Comparison of ENCODE assay signal across 1 cellular context in genomic region chr9:6894135-6894534, GRCh38.
A peak's percentile ranks its signal among the peaks of the same experiment; 100 is the strongest.
TF ChIP-seq lines count a peak whose summit lies in the region.

No MANE protein-coding gene starts in this region.

TF ChIP-seq in GM12878, 131 proteins besides CTCF, POLR2A, EP300 and RAD21 (continued from another document):
- TF ChIP-seq CUX1 (IDR thresholded peaks at IDR 0.05; ENCODE audit: insufficient replicate concordance, low read depth, low read length) (no peak), CBX5 (IDR thresholded peaks at IDR 0.05; ENCODE audit: low read depth) (0 out of 2 replicates have a peak, but pooled peaks have one; percentile 39), NR2C1 (IDR thresholded peaks at IDR 0.05) (no peak), EZH2 (IDR thresholded peaks at IDR 0.05; ENCODE audit: borderline replicate concordance, control insufficient read depth, low read depth, low read length) (no peak), SMAD5 (IDR thresholded peaks at IDR 0.05; ENCODE audit: low read depth) (no peak), SUZ12 (IDR thresholded peaks at IDR 0.05; ENCODE audit: unreplicated experiment) (no peak), ATF7 (IDR thresholded peaks at IDR 0.05; ENCODE audit: low read depth) (peak; percentile 23; the same call in 1 of the 2 replicates), MYB (IDR thresholded peaks at IDR 0.05; ENCODE audit: borderline replicate concordance, low read depth, low read length) (no peak), TCF3 (IDR thresholded peaks at IDR 0.05; ENCODE audit: borderline replicate concordance, insufficient read depth, low read depth, low read length) (no peak), ZNF687 (IDR thresholded peaks at IDR 0.05) (no peak; the same call in 1 of the 2 replicates), EED (IDR thresholded peaks at IDR 0.05; ENCODE audit: low read depth) (0 out of 2 replicates have a peak, but pooled peaks have one; percentile 11), TBL1XR1 (IDR thresholded peaks at IDR 0.05; ENCODE audit: low read depth, low read length) (no peak), DPF2 (IDR thresholded peaks at IDR 0.05) (no peak; the same call in 1 of the 2 replicates), FOXM1 (IDR thresholded peaks at IDR 0.05; ENCODE audit: low read depth, low read length) (peak; percentile 55; the same call in 1 of the 2 replicates), ATF2 (IDR thresholded peaks at IDR 0.05; ENCODE audit: low read length) (peak; percentile 74; the same call in 1 of the 2 replicates), BCL3 (IDR thresholded peaks at IDR 0.05; ENCODE audit: borderline replicate concordance, insufficient read depth, low read depth, low read length, poor library complexity, severe bottlenecking) (no peak), CEBPZ (IDR thresholded peaks at IDR 0.05; ENCODE audit: low read depth, low read length) (no peak), CREB1 (IDR thresholded peaks at IDR 0.05; ENCODE audit: low read depth) (peak; percentile 22; the same call in 1 of the 2 replicates)
- TF ChIP-seq, protein P1, sequence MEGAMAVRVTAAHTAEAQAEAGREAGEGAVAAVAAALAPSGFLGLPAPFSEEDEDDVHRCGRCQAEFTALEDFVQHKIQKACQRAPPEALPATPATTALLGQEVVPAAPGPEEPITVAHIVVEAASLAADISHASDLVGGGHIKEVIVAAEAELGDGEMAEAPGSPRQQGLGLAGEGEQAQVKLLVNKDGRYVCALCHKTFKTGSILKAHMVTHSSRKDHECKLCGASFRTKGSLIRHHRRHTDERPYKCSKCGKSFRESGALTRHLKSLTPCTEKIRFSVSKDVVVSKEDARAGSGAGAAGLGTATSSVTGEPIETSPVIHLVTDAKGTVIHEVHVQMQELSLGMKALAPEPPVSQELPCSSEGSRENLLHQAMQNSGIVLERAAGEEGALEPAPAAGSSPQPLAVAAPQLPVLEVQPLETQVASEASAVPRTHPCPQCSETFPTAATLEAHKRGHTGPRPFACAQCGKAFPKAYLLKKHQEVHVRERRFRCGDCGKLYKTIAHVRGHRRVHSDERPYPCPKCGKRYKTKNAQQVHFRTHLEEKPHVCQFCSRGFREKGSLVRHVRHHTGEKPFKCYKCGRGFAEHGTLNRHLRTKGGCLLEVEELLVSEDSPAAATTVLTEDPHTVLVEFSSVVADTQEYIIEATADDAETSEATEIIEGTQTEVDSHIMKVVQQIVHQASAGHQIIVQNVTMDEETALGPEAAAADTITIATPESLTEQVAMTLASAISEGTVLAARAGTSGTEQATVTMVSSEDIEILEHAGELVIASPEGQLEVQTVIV (IDR thresholded peaks at IDR 0.05; ENCODE audit: borderline replicate concordance, partially characterized antibody) = no peak
- TF ChIP-seq, protein P2, sequence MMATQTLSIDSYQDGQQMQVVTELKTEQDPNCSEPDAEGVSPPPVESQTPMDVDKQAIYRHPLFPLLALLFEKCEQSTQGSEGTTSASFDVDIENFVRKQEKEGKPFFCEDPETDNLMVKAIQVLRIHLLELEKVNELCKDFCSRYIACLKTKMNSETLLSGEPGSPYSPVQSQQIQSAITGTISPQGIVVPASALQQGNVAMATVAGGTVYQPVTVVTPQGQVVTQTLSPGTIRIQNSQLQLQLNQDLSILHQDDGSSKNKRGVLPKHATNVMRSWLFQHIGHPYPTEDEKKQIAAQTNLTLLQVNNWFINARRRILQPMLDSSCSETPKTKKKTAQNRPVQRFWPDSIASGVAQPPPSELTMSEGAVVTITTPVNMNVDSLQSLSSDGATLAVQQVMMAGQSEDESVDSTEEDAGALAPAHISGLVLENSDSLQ (IDR thresholded peaks at IDR 0.05) = no peak
